ENCODE assay signal across 8 cellular contexts in the genomic region with DNA sequence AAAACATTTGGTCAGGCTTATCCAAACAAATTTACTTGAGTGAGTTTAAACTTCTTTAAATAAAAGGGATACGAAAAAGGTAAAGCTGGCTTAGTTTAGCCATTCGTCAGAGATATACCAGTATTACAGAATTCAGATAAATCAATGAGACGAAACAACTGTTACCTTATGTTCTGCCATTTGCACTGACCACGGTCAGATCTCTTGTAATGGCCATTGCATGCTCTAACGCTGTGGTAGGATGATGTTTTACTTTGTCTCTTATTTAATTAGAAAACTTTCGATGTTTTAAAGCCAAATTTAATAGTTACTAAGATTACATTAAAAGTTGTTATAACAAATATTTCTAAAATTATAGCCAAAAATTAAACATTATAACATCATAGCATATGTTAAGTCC. TPM values are rescaled to one million over a fixed set of nuclear protein-coding genes. Genes with fewer than 3 reads are reported as not detected.
DNase-seq lines count a peak whose midpoint lies in the region; TF ChIP-seq lines count a peak whose summit lies in the region.

No MANE protein-coding gene starts in this region.

- BruUV-seq in MCF 10A (replicated peaks; lab: Mats Ljungman, UMichigan) = no TSS peak

- peak overlapping the region; percentile 100 for H3K4me3 Mint-ChIP-seq in MCF 10A (ENCODE audit: unreplicated experiment)
- H3K4me3 Mint-ChIP-seq in activated CD4-positive, alpha-beta memory T cell treated with anti-CD3 and anti-CD28 coated beads for 36 hours = peak overlapping the region; percentile 95

- H3K27ac Mint-ChIP-seq in MCF 10A (ENCODE audit: low read depth, unreplicated experiment) = peak overlapping the region; percentile 99
- no peak overlapping the region for H3K27ac Mint-ChIP-seq in activated CD4-positive, alpha-beta memory T cell treated with anti-CD3 and anti-CD28 coated beads for 36 hours

- H3K27ac ChIP-seq in breast epithelium = no peak overlapping the region
- H3K27ac ChIP-seq in tibial artery = no peak overlapping the region

- H3K27me3 ChIP-seq in breast epithelium = no peaks in the 10 kb centered on the region
- no peaks in the 10 kb centered on the region for H3K27me3 ChIP-seq in tibial artery

- no peaks in the 10 kb centered on the region for H3K36me3 ChIP-seq in breast epithelium
- H3K36me3 ChIP-seq in tibial artery = no peaks in the 10 kb centered on the region

- intact Hi-C loops in MCF 10A (cut with micrococcal nuclease) = loop anchor here (2.0 to 5.0 kb wide), 2 partner anchors 30 to 202 kb away; no protein-coding TSS in a partner anchor
- intact Hi-C loops in breast epithelium (cut with DNase I; ENCODE audit: low total_unique reads) = no loop called here
- intact Hi-C loops in activated CD4-positive, alpha-beta memory T cell treated with anti-CD3 and anti-CD28 coated beads for 36 hours (cut with micrococcal nuclease) = loop anchor here (5.0 kb wide), 1 partner anchor 212 kb away; no protein-coding TSS in a partner anchor
- intact Hi-C loops in tibial artery (cut with DNase I; ENCODE audit: low total_unique reads) = no loop called here

- CTCF ChIA-PET in MCF 10A (lab: Yijun Ruan, JAX) = interaction anchor here (0.6 to 1.5 kb wide), 4 partner anchors 11 to 256 kb away, joined by 3 to 4 read pairs (median 3); no protein-coding TSS in a partner anchor
- CTCF ChIA-PET in activated CD4-positive, alpha-beta memory T cell treated with anti-CD3 and anti-CD28 coated beads for 36 hours (lab: Charles Lee) = interaction anchor here (0.8 to 3.2 kb wide), 2 partner anchors 10 to 136 kb away, joined by 3 to 20 read pairs; no protein-coding TSS in a partner anchor

- no peak for TF ChIP-seq CTCF in MCF 10A (IDR thresholded peaks at IDR 0.05; ENCODE audit: unreplicated experiment)
- no peak for TF ChIP-seq CTCF in breast epithelium (IDR thresholded peaks at IDR 0.05)
- no peak for TF ChIP-seq CTCF in tibial artery (IDR thresholded peaks at IDR 0.05)

- no peaks in the 10 kb centered on the region for H3K9me3 Mint-ChIP-seq in MCF 10A (ENCODE audit: unreplicated experiment)
- no peaks in the 10 kb centered on the region for H3K9me3 Mint-ChIP-seq in activated CD4-positive, alpha-beta memory T cell treated with anti-CD3 and anti-CD28 coated beads for 36 hours

- POLR2A ChIA-PET in MCF 10A (lab: Yijun Ruan, JAX) = interaction anchor here (1.0 to 3.7 kb wide), 7 partner anchors 11 to 137 kb away, joined by 3 to 16 read pairs (median 4); a partner anchor contains a TSS
- POLR2A ChIA-PET in activated CD4-positive, alpha-beta memory T cell treated with anti-CD3 and anti-CD28 coated beads for 36 hours (lab: Charles Lee) = no interaction called here

- H3K27me3 Mint-ChIP-seq in MCF 10A (ENCODE audit: insufficient read depth, unreplicated experiment) = no peaks in the 10 kb centered on the region
- H3K27me3 Mint-ChIP-seq in activated CD4-positive, alpha-beta memory T cell treated with anti-CD3 and anti-CD28 coated beads for 36 hours = peaks cover 3% of the 10 kb centered on the region

- peak; percentile 0 for DNase-seq in MCF 10A (ENCODE audit: unreplicated experiment)
- DNase-seq in breast epithelium (ENCODE audit: low spot score in 2 of 2) = no peak
- DNase-seq in activated CD4-positive, alpha-beta memory T cell treated with anti-CD3 and anti-CD28 coated beads for 36 hours = no peak
- DNase-seq in tibial artery = no peak
- no peak for DNase-seq in 8988T
- no peak for DNase-seq in DMS79 treated with DMSO at 0.1 percent for 48 hours (lab: John Stamatoyannopoulos, UW)
- DNase-seq in NK-92 treated with Interleukin-12 subunit alpha and Interleukin-12 subunit beta, amount 100 ng/mL, for 24 hours (lab: John Stamatoyannopoulos, UW) = no peak

- H3K4me1 Mint-ChIP-seq in MCF 10A (ENCODE audit: insufficient read depth, unreplicated experiment) = peaks cover 6% of the 10 kb centered on the region
- peaks cover 14% of the 10 kb centered on the region for H3K4me1 Mint-ChIP-seq in activated CD4-positive, alpha-beta memory T cell treated with anti-CD3 and anti-CD28 coated beads for 36 hours (ENCODE audit: low read depth)

- peaks cover 7% of the 10 kb centered on the region for H3K36me3 Mint-ChIP-seq in MCF 10A (ENCODE audit: insufficient read depth, unreplicated experiment)
- H3K36me3 Mint-ChIP-seq in activated CD4-positive, alpha-beta memory T cell treated with anti-CD3 and anti-CD28 coated beads for 36 hours = peaks cover 11% of the 10 kb centered on the region

- H3K4me1 ChIP-seq in breast epithelium (no peaks in the 10 kb centered on the region), tibial artery (peaks cover 0 to 6% (median 1%) of the 10 kb centered on the region in 4 donors)

- no peak for TF ChIP-seq POLR2A in breast epithelium (IDR thresholded peaks at IDR 0.05)

- H3K9me3 ChIP-seq in breast epithelium = no peaks in the 10 kb centered on the region
- H3K9me3 ChIP-seq in iPS-18c (ENCODE audit: control insufficient read depth, insufficient read depth, low read length) = no peaks in the 10 kb centered on the region
- H3K9me3 ChIP-seq in tibial artery = no peaks in the 10 kb centered on the region

- H3K4me3 ChIP-seq in breast epithelium (peak overlapping the region in 1 of 3 donors; percentile 89), iPS-18c (ENCODE audit: insufficient read depth, low read depth, low read length) (peak overlapping the region; percentile 93), tibial artery (peak overlapping the region; percentile 59 to 92)

RNA-seq across cellular contexts. Expression of a gene that starts 1.5 kb away (rescaled TPM):
- total RNA-seq in MCF 10A (2022) (4.4 and 5.5 TPM in 2 replicates), breast epithelium (1 to 10 TPM; 1.3 to 2.3 (median 2.1) TPM)
- 10 to 100 TPM; 11.7 to 12.2 TPM for total RNA-seq in activated CD4-positive, alpha-beta memory T cell treated with anti-CD3 and anti-CD28 coated beads for 36 hours

RNA-seq across cellular contexts. Expression of a gene that starts 1.6 kb away (rescaled TPM):
- total RNA-seq in MCF 10A (2022) (not detected in 2 replicates), breast epithelium (not detected)
- total RNA-seq in activated CD4-positive, alpha-beta memory T cell treated with anti-CD3 and anti-CD28 coated beads for 36 hours = not detected

Comparison
In these comparisons a context has a peak if more than half of its experiments do, and no peak if none do; other contexts are left out.
1. intact Hi-C loops: an anchor here in MCF 10A (2.0 to 5.0 kb wide) and activated CD4-positive, alpha-beta memory T cell treated with anti-CD3 and anti-CD28 coated beads for 36 hours (5.0 kb wide); none called in breast epithelium and tibial artery.